ENCODE assay signal across 11 cellular contexts in genomic region chr3:171788546-171789351, GRCh38. TPM values are rescaled to one million over a fixed set of nuclear protein-coding genes. Genes with fewer than 3 reads are reported as not detected.
DNase-seq lines count a peak whose midpoint lies in the region; ATAC-seq and TF ChIP-seq lines count a peak whose summit lies in the region.
"Had no signal": no experiment of that assay in that cellular context is flagged by ENCODE, and none has a peak within 500 bp of the region (broad histone marks: within the 10 kb centered on the region; RNA-seq: fewer than 3 reads in every experiment).

No MANE protein-coding gene starts in this region.

- H3K27ac ChIP-seq in right atrium auricular region (no peak overlapping the region), PC-9 (no peak overlapping the region)

- H3K4me1 ChIP-seq in right atrium auricular region, result peaks cover 0 to 29% of the 10 kb centered on the region in 2 donors
- H3K4me1 ChIP-seq in PC-9 (replicated peaks; ENCODE audit: insufficient read depth), result peaks cover 41% of the 10 kb centered on the region

- H3K9me2 ChIP-seq in PC-9 (ENCODE audit: insufficient read depth), result no peaks in the 10 kb centered on the region

- H3K27me3 ChIP-seq in right atrium auricular region (no peaks in the 10 kb centered on the region), PC-9 (ENCODE audit: insufficient read depth, low read depth) (no peaks in the 10 kb centered on the region)

- H3K4me2 ChIP-seq in PC-9, result no peak overlapping the region

- intact Hi-C loops in Right ventricle myocardium superior (cut with DNase I) (no loop called here), PC-9 (cut with micrococcal nuclease; ENCODE audit: unreplicated experiment) (no loop called here)

- ATAC-seq in Right ventricle myocardium superior (ENCODE audit: poor library complexity), result peak; percentile 60
- ATAC-seq in SK-N-SH treated with all-trans-retinoic acid at 6 μM for 48 hours, result peak; percentile 81
- ATAC-seq in GM18909 (IDR thresholded peaks at IDR 0.05; ENCODE audit: poor library complexity, unreplicated experiment), result no peak
- no peak for ATAC-seq in HG03571 (IDR thresholded peaks at IDR 0.05; ENCODE audit: unreplicated experiment)
- ATAC-seq: CD8-positive, alpha-beta T cell; stimulated activated memory B cell treated with anti-CD40 and anti-IgM and Interleukin-4, amounts not matched to agents 10 μg/mL and 1 μg/mL and 100 μg/mL, for 72 hours had no signal

- DNase-seq in Right ventricle myocardium superior, result no peak
- DNase-seq in right atrium auricular region (ENCODE audit: low spot score), result no peak
- peak; percentile 78 for DNase-seq in globus pallidus (ENCODE audit: low spot score)
- DNase-seq in DMS153 treated with DMSO at 0.1 percent for 48 hours (lab: John Stamatoyannopoulos, UW; ENCODE audit: unreplicated experiment), result no peak
- no peak for DNase-seq in PC-9
- DNase-seq: CD8-positive, alpha-beta T cell had no signal

- TF ChIP-seq CTCF in right atrium auricular region (IDR thresholded peaks at IDR 0.05), result no peak
- no peak for TF ChIP-seq CTCF in PC-9 (conservative IDR thresholded peaks at IDR 0.05)

- POLR2A ChIA-PET in PC-9 (lab: Charles Lee; ENCODE audit: unreplicated experiment), result interaction anchor here (0.7 kb wide), 1 partner anchor 132 kb away, joined by 3 read pairs; no protein-coding TSS in a partner anchor

- BruUV-seq in PC-9 (replicated peaks; lab: Mats Ljungman, UMichigan), result no TSS peak

- CTCF ChIA-PET in PC-9 (lab: Charles Lee), result interaction anchor here (0.8 to 1.1 kb wide), 2 partner anchors 40 to 85 kb away, joined by 3 read pairs; no protein-coding TSS in a partner anchor

- H3K36me3 ChIP-seq in right atrium auricular region (no peaks in the 10 kb centered on the region), PC-9 (ENCODE audit: low read depth) (peaks cover 11% of the 10 kb centered on the region)

- no peak overlapping the region for H3K4me3 ChIP-seq in right atrium auricular region
- H3K4me3 ChIP-seq in PC-9, result no peak overlapping the region

- H3F3A ChIP-seq in PC-9 (ENCODE audit: insufficient read depth, low read depth), result peaks cover 19% of the 10 kb centered on the region

- peaks cover 23% of the 10 kb centered on the region; the same call in 1 of the 2 replicates for H3K79me2 ChIP-seq in PC-9 (ENCODE audit: low read depth)

- H4K20me1 ChIP-seq in PC-9 (ENCODE audit: insufficient read depth), result no peaks in the 10 kb centered on the region

- no peaks in the 10 kb centered on the region for H3K9me3 ChIP-seq in right atrium auricular region
- no peaks in the 10 kb centered on the region for H3K9me3 ChIP-seq in PC-9 (ENCODE audit: insufficient read depth, low read depth)

- H2AFZ ChIP-seq in PC-9, result no peak overlapping the region

TF ChIP-seq in SK-N-SH treated with all-trans-retinoic acid at 6 μM for 48 hours, 23 proteins besides CTCF, POLR2A, EP300 and RAD21:
- peak; percentile 90; the same call in 1 of the 2 replicates for TF ChIP-seq TOX (CRISPR knock-in tag; IDR thresholded peaks at IDR 0.05; ENCODE audit: borderline replicate concordance)
- TF ChIP-seq RARB (CRISPR knock-in tag; IDR thresholded peaks at IDR 0.05), result 0 out of 2 replicates have a peak, but pooled peaks have one; percentile 63
- no peak for TF ChIP-seq BACH2 (CRISPR knock-in tag; IDR thresholded peaks at IDR 0.05; ENCODE audit: borderline replicate concordance)
- no peak for TF ChIP-seq PPARA (CRISPR knock-in tag; IDR thresholded peaks at IDR 0.05; ENCODE audit: borderline replicate concordance)
- no peak for TF ChIP-seq ESRRG (CRISPR knock-in tag; IDR thresholded peaks at IDR 0.05)
- TF ChIP-seq ZC3H10 (CRISPR knock-in tag; IDR thresholded peaks at IDR 0.05), result peak; percentile 86; the same call in 1 of the 2 replicates
- no peak for TF ChIP-seq ZNF565 (CRISPR knock-in tag; conservative IDR thresholded peaks at IDR 0.05; ENCODE audit: low read depth)
- TF ChIP-seq POU6F1 (CRISPR knock-in tag; IDR thresholded peaks at IDR 0.05; ENCODE audit: borderline replicate concordance, low read depth), result no peak

RNA-seq across cellular contexts. Expression of gene PLD1, which starts 21.5 kb away (rescaled TPM):
- total RNA-seq in Right ventricle myocardium superior (64.3 TPM), right atrium auricular region (100 to 1,000 TPM in 1 of 2 donors, 10 to 100 TPM in 1; 64.5 to 111 TPM), PC-9 (2021) (32.5 and 33.3 TPM in 2 replicates)

RNA-seq across cellular contexts. Expression of gene TMEM212, which starts 54.4 kb away (rescaled TPM):
- total RNA-seq in Right ventricle myocardium superior (not detected), right atrium auricular region (not detected), PC-9 (2021) (not detected in 2 replicates)
- total RNA-seq: CD8-positive, alpha-beta T cell; mucosa of gallbladder had no signal

Comparison
In these comparisons a context has a peak if more than half of its experiments do, and no peak if none do; other contexts are left out.
1. ATAC-seq: peak in Right ventricle myocardium superior (single experiment) and SK-N-SH treated with all-trans-retinoic acid at 6 μM for 48 hours (single experiment); none in GM18909 (single experiment) and HG03571 (single experiment).